In the genomic region with DNA sequence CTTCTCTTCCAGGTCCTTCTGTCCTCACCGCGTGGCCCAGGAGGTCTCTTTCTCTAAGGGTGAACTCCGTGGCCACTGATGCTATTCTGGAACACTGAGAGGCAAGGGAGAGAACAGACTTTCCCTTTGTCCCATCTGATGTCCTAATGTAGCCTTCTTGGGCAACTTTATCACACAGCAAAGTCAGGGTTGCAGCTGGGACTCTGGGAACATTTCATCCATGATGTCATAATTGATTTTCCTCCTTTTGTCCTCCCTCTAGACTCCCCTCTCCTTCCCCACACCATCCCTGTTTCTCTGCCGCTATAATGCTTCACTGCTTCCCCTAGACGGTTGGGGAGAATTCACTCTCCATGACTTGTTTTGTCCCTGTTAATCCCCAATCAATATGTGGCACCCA, we compare ENCODE assay signal across 29 cellular contexts.
DNase-seq lines count a peak whose midpoint lies in the region; ATAC-seq, FAIRE-seq and TF ChIP-seq lines count a peak whose summit lies in the region.
"Had no signal": no experiment of that assay in that cellular context is flagged by ENCODE, and none has a peak within 500 bp of the region (broad histone marks: within the 10 kb centered on the region; RNA-seq: fewer than 3 reads in every experiment).

No MANE protein-coding gene starts in this region.

- ATAC-seq in HepG2, result no peak
- ATAC-seq in right lobe of liver, result no peak
- no peak for ATAC-seq in stimulated activated naive B cell treated with anti-CD40 and anti-IgM and Interleukin-4, amounts not matched to agents 10 μg/mL and 1 μg/mL and 100 μg/mL, for 72 hours (replicated peaks)
- no peak for ATAC-seq in gastroesophageal sphincter
- ATAC-seq: GM12878 had no signal

- intact Hi-C loops in HepG2 (cut with micrococcal nuclease; ENCODE audit: unreplicated experiment) (no loop called here), right lobe of liver (cut with DNase I) (no loop called here)

- in situ Hi-C loops in HepG2 (cut with HindIII; ENCODE audit: extremely low pct_ligation_motif_present, low pct_unique_long_range_greater_than_20kb), result no loop called here

- H3K23ac ChIP-seq in mesendoderm (ENCODE audit: low read length), result no peak overlapping the region

- BruUV-seq in HepG2 (replicated peaks; lab: Mats Ljungman, UMichigan), result no TSS peak

- H3K79me1 ChIP-seq in mesendoderm (ENCODE audit: low read length), result peaks cover 10% of the 10 kb centered on the region

- H2BK5ac ChIP-seq in mesendoderm (ENCODE audit: low read length), result no peak overlapping the region

- TF ChIP-seq POLR2A in HepG2 (IDR thresholded peaks at IDR 0.05; ENCODE audit: insufficient read depth in 1 of 2, low read depth in 2 of 2, low read length in 2 of 2) (no peak), right lobe of liver (IDR thresholded peaks at IDR 0.05) (no peak), gastroesophageal sphincter (IDR thresholded peaks at IDR 0.05) (no peak)

- H3K4ac ChIP-seq in mesendoderm (ENCODE audit: low read depth, low read length), result no peak overlapping the region

- H2BK120ac ChIP-seq in mesendoderm (ENCODE audit: low read depth, low read length), result peak overlapping the region; percentile 19

- DNase-seq in HepG2 (ENCODE audit: low spot score) (no peak), right lobe of liver (no peak), mesendoderm (no peak), NOMO-1 (lab: John Stamatoyannopoulos, UW; ENCODE audit: unreplicated experiment in 2 of 2) (no peak)
- no peak for DNase-seq in stimulated activated naive B cell treated with anti-CD40 and anti-IgM and Interleukin-4, amounts not matched to agents 10 μg/mL and 1 μg/mL and 100 μg/mL, for 72 hours
- no peak for DNase-seq in activated naive CD4-positive, alpha-beta T cell treated with Interleukin-2 at 50 U/mL for 16 hours
- DNase-seq: 8988T; ACHN; BE2C; C1 segment of cervical spinal cord; CD4-positive, alpha-beta memory T cell; CD4-positive, CD25-positive, alpha-beta regulatory T cell; CD8-positive, alpha-beta memory T cell; COR-L47; DMS 273 treated with DMSO at 0.1 percent for 48 hours; DMS153; DMS53; DMS79; DND-41; EL; GDM1 had no signal

- no peak overlapping the region for H4K8ac ChIP-seq in mesendoderm (ENCODE audit: low read depth, low read length)

- peak overlapping the region; percentile 16 for H3K27ac Mint-ChIP-seq in stimulated activated naive B cell treated with anti-CD40 and anti-IgM and Interleukin-4, amounts not matched to agents 10 μg/mL and 1 μg/mL and 100 μg/mL, for 72 hours
- H3K27ac Mint-ChIP-seq: CD14-positive monocyte; CD4-positive, alpha-beta memory T cell; CD4-positive, CD25-positive, alpha-beta regulatory T cell; CD8-positive, alpha-beta memory T cell had no signal

- no peak overlapping the region for H3K9ac ChIP-seq in HepG2 (ENCODE audit: insufficient read depth, low read depth, low read length)
- no peak overlapping the region for H3K9ac ChIP-seq in mesendoderm (ENCODE audit: low read length)
- H3K9ac ChIP-seq in rectal smooth muscle tissue (ENCODE audit: low read length), result no peak overlapping the region
- H3K9ac ChIP-seq: BLaER1 had no signal

- no peak overlapping the region for H3K4me2 ChIP-seq in HepG2 (ENCODE audit: low read depth, low read length)
- H3K4me2 ChIP-seq in mesendoderm (ENCODE audit: low read length), result no peak overlapping the region
- H3K4me2 ChIP-seq: BLaER1 had no signal

- peak overlapping the region; percentile 17 for H3K56ac ChIP-seq in mesendoderm (ENCODE audit: low read length)

- TF ChIP-seq CTCF in HepG2 (CRISPR knock-in tag; IDR thresholded peaks at IDR 0.05) (no peak), right lobe of liver (IDR thresholded peaks at IDR 0.05) (no peak), gastroesophageal sphincter (IDR thresholded peaks at IDR 0.05) (no peak)

- H3K79me2 ChIP-seq in HepG2 (ENCODE audit: insufficient read depth, low read length), result no peaks in the 10 kb centered on the region
- H3K79me2 ChIP-seq in mesendoderm (ENCODE audit: control insufficient read depth, insufficient read depth, low read length), result peaks cover 5% of the 10 kb centered on the region

- peaks cover 4 to 8% of the 10 kb centered on the region in 2 donors for H3K9me3 Mint-ChIP-seq in stimulated activated naive B cell treated with anti-CD40 and anti-IgM and Interleukin-4, amounts not matched to agents 10 μg/mL and 1 μg/mL and 100 μg/mL, for 72 hours

- H3K36me3 ChIP-seq in HepG2 (replicated peaks in 1 of 2; ENCODE audit: control insufficient read depth in 1 of 2, insufficient read depth in 2 of 2, low read length in 2 of 2) (no peaks in the 10 kb centered on the region), right lobe of liver (no peaks in the 10 kb centered on the region), mesendoderm (ENCODE audit: control insufficient read depth, insufficient read depth, low read length) (no peaks in the 10 kb centered on the region), rectal smooth muscle tissue (ENCODE audit: control insufficient read depth, insufficient read depth, low read length) (no peaks in the 10 kb centered on the region), gastroesophageal sphincter (no peaks in the 10 kb centered on the region)
- H3K36me3 ChIP-seq: BE2C, BLaER1 had no signal

- H3K27me3 ChIP-seq in HepG2 (ENCODE audit: control insufficient read depth in 1 of 2, insufficient read depth in 2 of 2, low read length in 2 of 2), result peaks cover 0 to 7% of the 10 kb centered on the region in 2 experiments; a peak in 1 of 5 replicates
- H3K27me3 ChIP-seq in right lobe of liver, result no peaks in the 10 kb centered on the region
- no peaks in the 10 kb centered on the region for H3K27me3 ChIP-seq in mesendoderm (ENCODE audit: insufficient read depth, low read length, poor library complexity)
- H3K27me3 ChIP-seq in rectal smooth muscle tissue (ENCODE audit: control insufficient read depth, insufficient read depth, low read length), result no peaks in the 10 kb centered on the region
- H3K27me3 ChIP-seq in gastroesophageal sphincter, result no peaks in the 10 kb centered on the region
- H3K27me3 ChIP-seq: BE2C, BLaER1 had no signal

- H3K18ac ChIP-seq in mesendoderm (ENCODE audit: low read length), result no peak overlapping the region

- H3K4me1 Mint-ChIP-seq in stimulated activated naive B cell treated with anti-CD40 and anti-IgM and Interleukin-4, amounts not matched to agents 10 μg/mL and 1 μg/mL and 100 μg/mL, for 72 hours, result no peaks in the 10 kb centered on the region
- H3K4me1 Mint-ChIP-seq: CD14-positive monocyte; CD4-positive, alpha-beta memory T cell; CD4-positive, CD25-positive, alpha-beta regulatory T cell; CD8-positive, alpha-beta memory T cell had no signal

- no peak overlapping the region for H3K4me3 Mint-ChIP-seq in stimulated activated naive B cell treated with anti-CD40 and anti-IgM and Interleukin-4, amounts not matched to agents 10 μg/mL and 1 μg/mL and 100 μg/mL, for 72 hours
- H3K4me3 Mint-ChIP-seq: CD14-positive monocyte; CD4-positive, alpha-beta memory T cell; CD4-positive, CD25-positive, alpha-beta regulatory T cell; CD8-positive, alpha-beta memory T cell had no signal

- H2AFZ ChIP-seq in HepG2 (ENCODE audit: low read length), result no peak overlapping the region

- H2AK5ac ChIP-seq in mesendoderm (ENCODE audit: low read length), result no peak overlapping the region

- H4K20me1 ChIP-seq in HepG2 (ENCODE audit: insufficient read depth, low read length), result no peaks in the 10 kb centered on the region
- H4K20me1 ChIP-seq: BLaER1 had no signal

- H3K36me3 Mint-ChIP-seq in stimulated activated naive B cell treated with anti-CD40 and anti-IgM and Interleukin-4, amounts not matched to agents 10 μg/mL and 1 μg/mL and 100 μg/mL, for 72 hours, result no peaks in the 10 kb centered on the region
- H3K36me3 Mint-ChIP-seq: CD14-positive monocyte; CD4-positive, alpha-beta memory T cell; CD4-positive, CD25-positive, alpha-beta regulatory T cell had no signal

- no peak overlapping the region for H2BK15ac ChIP-seq in mesendoderm (replicated peaks; ENCODE audit: low read depth)

- H4K5ac ChIP-seq in mesendoderm (ENCODE audit: low read length), result no peak overlapping the region

- no peaks in the 10 kb centered on the region for H3K4me1 ChIP-seq in HepG2 (ENCODE audit: insufficient read depth, low read length)
- H3K4me1 ChIP-seq in right lobe of liver, result no peaks in the 10 kb centered on the region
- H3K4me1 ChIP-seq in mesendoderm (ENCODE audit: control insufficient read depth, low read depth, low read length), result peaks cover 19% of the 10 kb centered on the region
- no peaks in the 10 kb centered on the region for H3K4me1 ChIP-seq in rectal smooth muscle tissue (ENCODE audit: control insufficient read depth, insufficient read depth, low read length)
- H3K4me1 ChIP-seq in gastroesophageal sphincter, result no peaks in the 10 kb centered on the region
- H3K4me1 ChIP-seq: BE2C, BLaER1 had no signal

- TF ChIP-seq EP300 in HepG2 (IDR thresholded peaks at IDR 0.05; ENCODE audit: low read depth in 2 of 2, low read length in 2 of 2), result no peak
- TF ChIP-seq EP300 in HepG2 (CRISPR knock-in tag; IDR thresholded peaks at IDR 0.05; ENCODE audit: borderline replicate concordance), result no peak
- TF ChIP-seq EP300 in gastroesophageal sphincter (IDR thresholded peaks at IDR 0.05), result no peak

- no peak for TF ChIP-seq RAD21 in HepG2 (CRISPR knock-in tag; IDR thresholded peaks at IDR 0.05)

- 31% methylated on average over 5 of the region's 5 CpGs for WGBS in HepG2 (ENCODE audit: low lambda C conversion rate)
- 48% methylated on average over 5 of the region's 5 CpGs for WGBS in right lobe of liver (ENCODE audit: insufficient coverage, low coverage, low lambda C conversion rate, missing lambda C conversion rate)
- WGBS in mesendoderm (ENCODE audit: extremely low coverage, insufficient coverage, low lambda C conversion rate), result no CpG with 5 or more reads among the region's 5 CpGs
- WGBS in gastroesophageal sphincter (ENCODE audit: low coverage in 1 of 2), 2 donors, result 74 to 93% methylated on average over 3 to 5 of the region's 5 CpGs

- no peaks in the 10 kb centered on the region for H3K9me3 ChIP-seq in HepG2 (ENCODE audit: low read length)
- no peaks in the 10 kb centered on the region for H3K9me3 ChIP-seq in right lobe of liver
- H3K9me3 ChIP-seq in gastroesophageal sphincter, result peaks cover 0 to 23% (median 0%) of the 10 kb centered on the region in 3 donors

- FAIRE-seq in HepG2 (lab: Jason Lieb, UNC), result no peak
- FAIRE-seq: A204.1, GM12878, GM12892, GM18507 had no signal

- H3K4me3 ChIP-seq in HepG2 (replicated peaks in 1 of 3; ENCODE audit: insufficient read depth in 1 of 3, low read depth in 2 of 3, low read length in 3 of 3), result no peak overlapping the region
- no peak overlapping the region for H3K4me3 ChIP-seq in right lobe of liver
- no peak overlapping the region for H3K4me3 ChIP-seq in mesendoderm (ENCODE audit: low read length)
- no peak overlapping the region for H3K4me3 ChIP-seq in rectal smooth muscle tissue (ENCODE audit: low read length)
- no peak overlapping the region for H3K4me3 ChIP-seq in gastroesophageal sphincter
- H3K4me3 ChIP-seq: BLaER1, GM12878 had no signal

- POLR2A ChIA-PET in HepG2 (lab: Yijun Ruan, JAX), result no interaction called here

- H3K27ac ChIP-seq in HepG2 (ENCODE audit: extremely low read length, insufficient read depth, low read length) (no peak overlapping the region), right lobe of liver (no peak overlapping the region), mesendoderm (ENCODE audit: low read depth, low read length) (no peak overlapping the region), rectal smooth muscle tissue (ENCODE audit: low read depth, low read length) (peak overlapping the region; percentile 21), gastroesophageal sphincter (peak overlapping the region in 2 of 4 donors; percentile 31 to 41)
- H3K27ac ChIP-seq: BLaER1 had no signal

- CTCF ChIA-PET in HepG2 (lab: Yijun Ruan, JAX; ENCODE audit: low intra/inter-chr PET ratio, low total read pairs), result no interaction called here

- peaks cover 0 to 6% of the 10 kb centered on the region in 2 donors for H3K27me3 Mint-ChIP-seq in stimulated activated naive B cell treated with anti-CD40 and anti-IgM and Interleukin-4, amounts not matched to agents 10 μg/mL and 1 μg/mL and 100 μg/mL, for 72 hours
- H3K27me3 Mint-ChIP-seq: CD4-positive, alpha-beta memory T cell; CD4-positive, CD25-positive, alpha-beta regulatory T cell had no signal
